1 cellular context compared by ENCODE assay signal in the genomic region with DNA sequence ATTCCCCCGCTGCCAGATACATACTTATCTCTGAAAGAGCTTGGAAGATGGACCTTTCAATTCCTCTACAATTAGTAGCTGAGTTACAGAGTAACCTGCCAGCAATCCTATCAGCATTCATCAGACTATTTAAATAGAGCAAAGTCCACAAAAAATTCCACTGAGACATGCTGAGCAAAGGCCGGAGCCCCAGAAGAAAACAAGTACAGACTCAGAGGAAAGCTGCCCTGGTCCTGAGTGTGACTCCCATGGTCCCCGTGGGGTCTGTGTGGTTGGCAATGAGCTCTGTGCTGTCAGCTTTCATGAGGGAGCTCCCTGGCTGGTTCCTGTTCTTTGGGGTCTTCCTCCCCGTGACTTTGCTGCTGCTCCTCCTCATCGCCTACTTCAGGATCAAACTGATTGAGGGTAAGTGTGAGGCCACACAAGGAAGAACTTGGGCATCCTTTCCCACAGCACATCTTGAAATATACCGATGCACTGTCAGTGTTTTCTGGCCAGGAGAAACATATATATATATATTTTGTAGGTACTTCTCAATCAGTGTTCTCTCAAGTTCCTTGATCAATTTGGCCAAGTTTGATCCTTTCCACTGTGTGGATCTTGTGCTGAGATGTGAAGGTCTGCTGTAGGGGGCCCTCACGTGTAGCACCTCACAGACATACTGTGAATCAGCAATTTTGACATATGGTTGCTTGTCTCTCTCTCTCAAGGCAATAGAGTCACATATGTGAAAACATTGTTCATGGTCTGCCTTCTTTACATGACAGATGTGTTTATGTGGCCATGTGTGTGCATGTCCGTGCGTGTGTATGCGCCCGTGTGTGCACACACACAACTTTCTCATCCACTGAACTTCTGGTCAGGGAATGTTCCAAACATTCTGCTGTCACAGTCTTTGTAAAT.
TF ChIP-seq lines count a peak whose summit lies in the region.

SMLR1 (plus strand) TSS at position 160 of the 903 bp plus-strand sequence; CDS start at position 168, 8 bp downstream.

TF ChIP-seq in HepG2, 621 proteins besides CTCF, POLR2A, EP300 and RAD21 (continued from another document and continues in another):
- TF ChIP-seq ZBTB40 (IDR thresholded peaks at IDR 0.05) (no peak), ZBTB40 (CRISPR knock-in tag; IDR thresholded peaks at IDR 0.05) (no peak; the same call in 1 of the 2 replicates), HNRNPUL1 (IDR thresholded peaks at IDR 0.05; ENCODE audit: low read depth, low read length) (no peak), TIGD3 (CRISPR knock-in tag; IDR thresholded peaks at IDR 0.05; ENCODE audit: borderline replicate concordance) (no peak), HNRNPLL (IDR thresholded peaks at IDR 0.05; ENCODE audit: low read depth, low read length, poor library complexity, severe bottlenecking) (no peak), PHF21A (CRISPR knock-in tag; IDR thresholded peaks at IDR 0.05) (peak; percentile 84), ZNF776 (CRISPR knock-in tag; IDR thresholded peaks at IDR 0.05) (no peak), ZNF552 (CRISPR knock-in tag; IDR thresholded peaks at IDR 0.05; ENCODE audit: borderline replicate concordance) (0 out of 2 replicates have a peak, but pooled peaks have one; percentile 20), YY1 (IDR thresholded peaks at IDR 0.05; ENCODE audit: insufficient read depth, insufficient replicate concordance, low read depth, low read length) (peak; percentile 35), ZNF652 (CRISPR knock-in tag; IDR thresholded peaks at IDR 0.05; ENCODE audit: borderline replicate concordance, low read depth) (no peak), ZNF276 (CRISPR knock-in tag; IDR thresholded peaks at IDR 0.05; ENCODE audit: low read depth) (0 out of 2 replicates have a peak, but pooled peaks have one; percentile 31), ZBTB7A (CRISPR knock-in tag; IDR thresholded peaks at IDR 0.05) (no peak), MTF1 (CRISPR knock-in tag; IDR thresholded peaks at IDR 0.05) (no peak), SIX4 (CRISPR knock-in tag; IDR thresholded peaks at IDR 0.05) (peak; percentile 33; the same call in 1 of the 2 replicates), LCORL (IDR thresholded peaks at IDR 0.05) (no peak), LCORL (CRISPR knock-in tag; IDR thresholded peaks at IDR 0.05) (peak; percentile 42; the same call in 1 of the 2 replicates), ZNF781 (CRISPR knock-in tag; IDR thresholded peaks at IDR 0.05; ENCODE audit: borderline replicate concordance, not compliant biosample characterization) (no peak), SETDB1 (CRISPR knock-in tag; IDR thresholded peaks at IDR 0.05; ENCODE audit: borderline replicate concordance) (no peak), ZNF234 (CRISPR knock-in tag; conservative IDR thresholded peaks at IDR 0.05) (peak; percentile 83), RELA (CRISPR knock-in tag; IDR thresholded peaks at IDR 0.05) (no peak), EHMT2 (IDR thresholded peaks at IDR 0.05; ENCODE audit: borderline replicate concordance, low read depth, low read length) (no peak; the same call in 1 of the 2 replicates), ZNF615 (CRISPR knock-in tag; IDR thresholded peaks at IDR 0.05; ENCODE audit: borderline replicate concordance) (no peak), GATAD1 (CRISPR knock-in tag; IDR thresholded peaks at IDR 0.05) (no peak), SRSF9 (IDR thresholded peaks at IDR 0.05; ENCODE audit: borderline replicate concordance, insufficient read depth, low read depth, low read length, poor library complexity, severe bottlenecking) (no peak), ZNF747 (CRISPR knock-in tag; IDR thresholded peaks at IDR 0.05; ENCODE audit: borderline replicate concordance) (no peak), TFAP4 (IDR thresholded peaks at IDR 0.05; ENCODE audit: borderline replicate concordance, low read depth) (peak; percentile 68; the same call in 1 of the 2 replicates), ZSCAN21 (CRISPR knock-in tag; IDR thresholded peaks at IDR 0.05; ENCODE audit: borderline replicate concordance) (peak; percentile 88; the same call in 1 of the 2 replicates), ZSCAN30 (CRISPR knock-in tag; IDR thresholded peaks at IDR 0.05) (no peak), ZNF556 (CRISPR knock-in tag; IDR thresholded peaks at IDR 0.05; ENCODE audit: borderline replicate concordance) (0 out of 2 replicates have a peak, but pooled peaks have one; percentile 76), ZNF772 (CRISPR knock-in tag; IDR thresholded peaks at IDR 0.05) (no peak), FIP1L1 (IDR thresholded peaks at IDR 0.05; ENCODE audit: borderline replicate concordance, insufficient read depth, low read depth, low read length) (no peak), MED13 (CRISPR knock-in tag; IDR thresholded peaks at IDR 0.05) (peak; percentile 91; the same call in 1 of the 2 replicates), MAX (IDR thresholded peaks at IDR 0.05) (peak; percentile 53), ZBTB3 (CRISPR knock-in tag; IDR thresholded peaks at IDR 0.05; ENCODE audit: borderline replicate concordance, low read depth) (0 out of 2 replicates have a peak, but pooled peaks have one; percentile 55), CBX1 (IDR thresholded peaks at IDR 0.05; ENCODE audit: low read depth) (peak; percentile 94), NR2F1 (CRISPR knock-in tag; IDR thresholded peaks at IDR 0.05) (no peak), ZNF678 (CRISPR knock-in tag; IDR thresholded peaks at IDR 0.05) (no peak)
- TF ChIP-seq, protein P1, sequence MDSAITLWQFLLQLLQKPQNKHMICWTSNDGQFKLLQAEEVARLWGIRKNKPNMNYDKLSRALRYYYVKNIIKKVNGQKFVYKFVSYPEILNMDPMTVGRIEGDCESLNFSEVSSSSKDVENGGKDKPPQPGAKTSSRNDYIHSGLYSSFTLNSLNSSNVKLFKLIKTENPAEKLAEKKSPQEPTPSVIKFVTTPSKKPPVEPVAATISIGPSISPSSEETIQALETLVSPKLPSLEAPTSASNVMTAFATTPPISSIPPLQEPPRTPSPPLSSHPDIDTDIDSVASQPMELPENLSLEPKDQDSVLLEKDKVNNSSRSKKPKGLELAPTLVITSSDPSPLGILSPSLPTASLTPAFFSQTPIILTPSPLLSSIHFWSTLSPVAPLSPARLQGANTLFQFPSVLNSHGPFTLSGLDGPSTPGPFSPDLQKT (CRISPR knock-in tag; IDR thresholded peaks at IDR 0.05; ENCODE audit: borderline replicate concordance) = no peak
- TF ChIP-seq, protein P2, sequence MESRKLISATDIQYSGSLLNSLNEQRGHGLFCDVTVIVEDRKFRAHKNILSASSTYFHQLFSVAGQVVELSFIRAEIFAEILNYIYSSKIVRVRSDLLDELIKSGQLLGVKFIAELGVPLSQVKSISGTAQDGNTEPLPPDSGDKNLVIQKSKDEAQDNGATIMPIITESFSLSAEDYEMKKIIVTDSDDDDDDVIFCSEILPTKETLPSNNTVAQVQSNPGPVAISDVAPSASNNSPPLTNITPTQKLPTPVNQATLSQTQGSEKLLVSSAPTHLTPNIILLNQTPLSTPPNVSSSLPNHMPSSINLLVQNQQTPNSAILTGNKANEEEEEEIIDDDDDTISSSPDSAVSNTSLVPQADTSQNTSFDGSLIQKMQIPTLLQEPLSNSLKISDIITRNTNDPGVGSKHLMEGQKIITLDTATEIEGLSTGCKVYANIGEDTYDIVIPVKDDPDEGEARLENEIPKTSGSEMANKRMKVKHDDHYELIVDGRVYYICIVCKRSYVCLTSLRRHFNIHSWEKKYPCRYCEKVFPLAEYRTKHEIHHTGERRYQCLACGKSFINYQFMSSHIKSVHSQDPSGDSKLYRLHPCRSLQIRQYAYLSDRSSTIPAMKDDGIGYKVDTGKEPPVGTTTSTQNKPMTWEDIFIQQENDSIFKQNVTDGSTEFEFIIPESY (CRISPR knock-in tag; IDR thresholded peaks at IDR 0.05) = 0 out of 2 replicates have a peak, but pooled peaks have one; percentile 24
- TF ChIP-seq, protein P3, sequence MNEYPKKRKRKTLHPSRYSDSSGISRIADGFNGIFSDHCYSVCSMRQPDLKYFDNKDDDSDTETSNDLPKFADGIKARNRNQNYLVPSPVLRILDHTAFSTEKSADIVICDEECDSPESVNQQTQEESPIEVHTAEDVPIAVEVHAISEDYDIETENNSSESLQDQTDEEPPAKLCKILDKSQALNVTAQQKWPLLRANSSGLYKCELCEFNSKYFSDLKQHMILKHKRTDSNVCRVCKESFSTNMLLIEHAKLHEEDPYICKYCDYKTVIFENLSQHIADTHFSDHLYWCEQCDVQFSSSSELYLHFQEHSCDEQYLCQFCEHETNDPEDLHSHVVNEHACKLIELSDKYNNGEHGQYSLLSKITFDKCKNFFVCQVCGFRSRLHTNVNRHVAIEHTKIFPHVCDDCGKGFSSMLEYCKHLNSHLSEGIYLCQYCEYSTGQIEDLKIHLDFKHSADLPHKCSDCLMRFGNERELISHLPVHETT (CRISPR knock-in tag; conservative IDR thresholded peaks at IDR 0.05) = 0 out of 2 replicates have a peak, but pooled peaks have one; percentile 75
